Comparison of ENCODE assay signal across 8 cellular contexts in the genomic region with DNA sequence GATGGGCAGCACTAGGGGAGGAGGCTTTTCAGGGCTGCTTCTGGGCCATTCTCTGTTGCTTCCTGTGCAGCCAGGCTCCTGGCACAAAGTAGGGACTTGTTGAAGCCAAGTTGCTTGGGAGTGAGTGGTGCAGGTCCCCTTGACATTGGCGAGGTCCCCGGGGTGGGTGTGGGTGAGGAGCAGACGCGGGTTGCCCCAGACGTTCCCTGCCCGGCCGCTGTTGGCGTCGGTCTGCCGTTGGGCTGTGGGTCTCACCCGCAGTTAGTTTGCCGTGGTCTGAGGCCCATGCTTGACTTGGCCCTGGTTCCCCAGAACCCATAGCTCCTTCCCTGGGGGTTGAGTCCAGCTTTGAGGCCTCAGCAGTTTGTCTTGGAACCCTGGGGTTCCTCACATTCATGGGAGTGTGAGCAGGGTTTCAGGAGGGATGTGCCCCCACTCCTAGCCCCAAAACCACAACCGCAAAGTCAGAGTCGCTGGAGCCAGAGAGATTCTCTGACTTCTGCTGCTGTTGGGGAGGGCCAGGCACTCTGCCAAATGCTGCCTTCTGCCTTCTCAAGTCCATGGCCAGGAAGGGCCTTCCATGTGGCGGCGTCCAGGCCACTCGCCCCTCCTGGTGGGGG.
A peak's percentile ranks its signal among the peaks of the same experiment; 100 is the strongest.
DNase-seq lines count a peak whose midpoint lies in the region; ATAC-seq and TF ChIP-seq lines count a peak whose summit lies in the region.

No MANE protein-coding gene starts in this region.

- dilution Hi-C loops in mammary epithelial cell (cut with HindIII; ENCODE audit: low sequenced_read_pairs) = loop anchor here (10.0 kb wide), 1 partner anchor 69 kb away; no protein-coding TSS in a partner anchor

- CTCF ChIA-PET in mammary epithelial cell (lab: Charles Lee; ENCODE audit: low non-redundant PET) = interaction anchor here (0.7 kb wide), 1 partner anchor 274 kb away, joined by 4 read pairs; no protein-coding TSS in a partner anchor

- peaks cover 8% of the 10 kb centered on the region for H3F3A ChIP-seq in smooth muscle cell (ENCODE audit: low read depth)

- H4K20me1 ChIP-seq in mammary epithelial cell (ENCODE audit: insufficient read depth, low read length) = no peaks in the 10 kb centered on the region
- peaks cover 100% of the 10 kb centered on the region for H4K20me1 ChIP-seq in smooth muscle cell (ENCODE audit: low read depth)

- peaks cover 70% of the 10 kb centered on the region for H3K79me2 ChIP-seq in mammary epithelial cell (ENCODE audit: insufficient read depth, low read length)
- H3K79me2 ChIP-seq in smooth muscle cell (ENCODE audit: low read depth) = peaks cover 24% of the 10 kb centered on the region

- H3K4me3 ChIP-seq in mammary epithelial cell (replicated peaks in 1 of 3; ENCODE audit: insufficient read depth in 1 of 3, low read depth in 2 of 3, low read length in 3 of 3) = no peak overlapping the region
- no peak overlapping the region for H3K4me3 ChIP-seq in upper lobe of right lung
- H3K4me3 ChIP-seq in smooth muscle cell = no peak overlapping the region

- H3K4me2 ChIP-seq in mammary epithelial cell (ENCODE audit: insufficient read depth, low read depth, low read length) = no peak overlapping the region
- no peak overlapping the region for H3K4me2 ChIP-seq in smooth muscle cell

- peaks cover 34% of the 10 kb centered on the region for H3K4me1 ChIP-seq in mammary epithelial cell (ENCODE audit: insufficient read depth, low read length)
- peaks cover 63% of the 10 kb centered on the region for H3K4me1 ChIP-seq in upper lobe of right lung
- H3K4me1 ChIP-seq in smooth muscle cell (ENCODE audit: low read depth) = peaks cover 11% of the 10 kb centered on the region

- H3K36me3 ChIP-seq in mammary epithelial cell (ENCODE audit: insufficient read depth, low read length) = no peaks in the 10 kb centered on the region
- H3K36me3 ChIP-seq in upper lobe of right lung = peaks cover 2% of the 10 kb centered on the region
- no peaks in the 10 kb centered on the region for H3K36me3 ChIP-seq in smooth muscle cell (ENCODE audit: low read depth)

- no peak overlapping the region for H3K9ac ChIP-seq in mammary epithelial cell (ENCODE audit: insufficient read depth, low read length)
- H3K9ac ChIP-seq in smooth muscle cell (ENCODE audit: low read depth) = no peak overlapping the region

- intact Hi-C loops in mammary epithelial cell (cut with micrococcal nuclease) = no loop called here
- intact Hi-C loops in upper lobe of right lung (cut with DNase I) = no loop called here

- DNase-seq in GM04504 (ENCODE audit: low read depth) (peak; percentile 85), mammary epithelial cell (peak; percentile 42), medulla oblongata (ENCODE audit: extremely low spot score) (peak; percentile 84), upper lobe of right lung (peak; percentile 81), smooth muscle cell (lab: John Stamatoyannopoulos, UW; ENCODE audit: unreplicated experiment) (no peak), NCI-H1436 treated with DMSO at 0.1 percent for 48 hours (lab: John Stamatoyannopoulos, UW) (no peak)

- peaks cover 6% of the 10 kb centered on the region for H3K9me3 ChIP-seq in mammary epithelial cell (replicated peaks; ENCODE audit: insufficient read depth, low read length)
- peaks cover 4% of the 10 kb centered on the region for H3K9me3 ChIP-seq in upper lobe of right lung
- no peaks in the 10 kb centered on the region for H3K9me3 ChIP-seq in smooth muscle cell (replicated peaks; ENCODE audit: low read depth)

- no peak overlapping the region for H2AFZ ChIP-seq in mammary epithelial cell (ENCODE audit: low read depth, low read length)
- no peak overlapping the region for H2AFZ ChIP-seq in smooth muscle cell (ENCODE audit: low read depth)

- BruUV-seq in mammary epithelial cell (replicated peaks; lab: Mats Ljungman, UMichigan) = no TSS peak

- ATAC-seq in SK-N-SH treated with all-trans-retinoic acid at 6 μM for 48 hours (peak; percentile 6; the same call in 2 of the 3 replicates), upper lobe of right lung (peak; percentile 4), HG02938 (IDR thresholded peaks at IDR 0.05; ENCODE audit: unreplicated experiment) (no peak)

- H3K27me3 ChIP-seq in mammary epithelial cell (ENCODE audit: insufficient read depth, low read length) (no peaks in the 10 kb centered on the region), upper lobe of right lung (no peaks in the 10 kb centered on the region), smooth muscle cell (ENCODE audit: low read depth) (no peaks in the 10 kb centered on the region)

- TF ChIP-seq CTCF in mammary epithelial cell (conservative IDR thresholded peaks at IDR 0.05 in 1 of 2, IDR thresholded peaks at IDR 0.05 in 1 of 2; ENCODE audit: extremely low read depth in 1 of 2, insufficient read depth in 1 of 2, low read depth in 1 of 2, low read length in 2 of 2) (no peak), upper lobe of right lung (IDR thresholded peaks at IDR 0.05) (no peak), smooth muscle cell (IDR thresholded peaks at IDR 0.05; ENCODE audit: borderline replicate concordance, insufficient read depth, poor library complexity, severe bottlenecking) (no peak)

- WGBS in mammary epithelial cell (ENCODE audit: low coverage, missing lambda C conversion rate) = no CpG with 5 or more reads among the region's 17 CpGs
- WGBS in smooth muscle cell (ENCODE audit: low lambda C conversion rate) = 82% methylated on average over 17 of the region's 17 CpGs

- H3K27ac ChIP-seq in mammary epithelial cell (ENCODE audit: insufficient read depth, low read depth, low read length) (no peak overlapping the region), upper lobe of right lung (peak overlapping the region; percentile 61), smooth muscle cell (ENCODE audit: low read depth) (no peak overlapping the region)

- in situ Hi-C loops in mammary epithelial cell (cut with MboI; ENCODE audit: low sequenced_read_pairs in 2 of 2) = no loop called here

TF ChIP-seq in SK-N-SH treated with all-trans-retinoic acid at 6 μM for 48 hours, 23 proteins besides CTCF, POLR2A, EP300 and RAD21:
- TF ChIP-seq OSR1 (CRISPR knock-in tag; IDR thresholded peaks at IDR 0.05) (no peak), CSRNP3 (CRISPR knock-in tag; IDR thresholded peaks at IDR 0.05) (no peak), TOX (CRISPR knock-in tag; IDR thresholded peaks at IDR 0.05; ENCODE audit: borderline replicate concordance) (no peak), SNAI2 (CRISPR knock-in tag; IDR thresholded peaks at IDR 0.05) (no peak)

Comparison
In these comparisons a context has a peak if more than half of its experiments do, and no peak if none do; other contexts are left out.
1. DNase-seq: peak in GM04504 (single experiment), mammary epithelial cell (single experiment), medulla oblongata (single experiment) and upper lobe of right lung (single experiment); none in smooth muscle cell (single experiment) and NCI-H1436 treated with DMSO at 0.1 percent for 48 hours (single experiment).